In genomic region chr3:58333206-58334012, GRCh38 we compare ENCODE assay signal across 8 cellular contexts. TPM values are rescaled to one million over a fixed set of nuclear protein-coding genes. Genes with fewer than 3 reads are reported as not detected.
DNase-seq lines count a peak whose midpoint lies in the region; ATAC-seq, FAIRE-seq and TF ChIP-seq lines count a peak whose summit lies in the region.

No MANE protein-coding gene starts in this region.

- peak overlapping the region; percentile 79 for H3K9ac ChIP-seq in trophoblast cell (ENCODE audit: low read length)

- H4K12ac ChIP-seq in trophoblast cell (ENCODE audit: low read depth, low read length): no peak overlapping the region

- no peaks in the 10 kb centered on the region for H3K27me3 Mint-ChIP-seq in activated naive CD8-positive, alpha-beta T cell treated with anti-CD3 and anti-CD28 coated beads for 36 hours

- H3K79me2 ChIP-seq in OCI-LY7 (ENCODE audit: insufficient read depth, low read depth, low read length): peaks cover 60% of the 10 kb centered on the region
- no peaks in the 10 kb centered on the region for H3K79me2 ChIP-seq in trophoblast cell (ENCODE audit: control insufficient read depth, insufficient read depth, low read length, poor library complexity)

- no peak for TF ChIP-seq POLR2A in GM12892 (IDR thresholded peaks at IDR 0.05; ENCODE audit: low read depth, low read length)

- H3K4me3 ChIP-seq in OCI-LY7 (ENCODE audit: low read depth, low read length, poor library complexity, severe bottlenecking) (peak overlapping the region; percentile 80), heart right ventricle (peak overlapping the region; percentile 61 to 95 (median 79)), trophoblast cell (ENCODE audit: low read depth, low read length) (peak overlapping the region; percentile 92)

- 0% methylated on average over 34 to 37 of the region's 37 CpGs for WGBS in heart right ventricle, 2 donors
- WGBS in trophoblast cell (ENCODE audit: extremely low coverage, insufficient coverage, insufficient read length): no CpG with 5 or more reads among the region's 37 CpGs

- H3K4me3 Mint-ChIP-seq in activated naive CD8-positive, alpha-beta T cell treated with anti-CD3 and anti-CD28 coated beads for 36 hours: peak overlapping the region; percentile 100

- H3K36me3 Mint-ChIP-seq in activated naive CD8-positive, alpha-beta T cell treated with anti-CD3 and anti-CD28 coated beads for 36 hours: peaks cover 13% of the 10 kb centered on the region

- CTCF ChIA-PET in OCI-LY7 (lab: Charles Lee; ENCODE audit: unreplicated experiment): interaction anchor here (0.6 to 1.3 kb wide), 9 partner anchors 12 to 230 kb away, joined by 3 to 14 read pairs (median 4); no protein-coding TSS in a partner anchor

- H3K36me3 ChIP-seq in OCI-LY7 (ENCODE audit: insufficient read depth, low read length) (peaks cover 24% of the 10 kb centered on the region), heart right ventricle (no peaks in the 10 kb centered on the region), trophoblast cell (ENCODE audit: control insufficient read depth in 1 of 2, insufficient read depth in 2 of 2, low read length in 2 of 2) (no peaks in the 10 kb centered on the region)

- H3K4me1 ChIP-seq in OCI-LY7 (ENCODE audit: insufficient read depth, low read length, poor library complexity, severe bottlenecking) (peaks cover 56% of the 10 kb centered on the region), heart right ventricle (peaks cover 3 to 41% (median 19%) of the 10 kb centered on the region in 9 donors), trophoblast cell (ENCODE audit: control insufficient read depth in 1 of 2, insufficient read depth in 2 of 2, low read length in 2 of 2) (peaks cover 0 to 4% of the 10 kb centered on the region in 2 experiments)

- H3K4ac ChIP-seq in trophoblast cell (ENCODE audit: low read depth, low read length): no peak overlapping the region

- no peaks in the 10 kb centered on the region for H4K20me1 ChIP-seq in OCI-LY7 (ENCODE audit: insufficient read depth, low read length)

- intact Hi-C loops in OCI-LY7 (cut with micrococcal nuclease; ENCODE audit: unreplicated experiment) (loop anchor here (1.0 to 5.0 kb wide), 2 partner anchors 81 to 99 kb away; partner anchors contain the start of gene PDHB), heart right ventricle (cut with DNase I) (loop anchor here (2.0 to 10.0 kb wide), 8 partner anchors 51 to 199 kb away; partner anchors contain the start of gene KCTD6 (in 8 of the 10)), posterior vena cava (cut with DNase I) (loop anchor here (5.0 to 10.0 kb wide), 2 partner anchors 159 to 201 kb away; partner anchors contain the start of genes ACOX2 (in 2 of the 2) and KCTD6 (in 1 of the 2))

- H3K27me3 ChIP-seq in heart right ventricle (no peaks in the 10 kb centered on the region), trophoblast cell (ENCODE audit: insufficient read depth, low read length) (no peaks in the 10 kb centered on the region)

- no peaks in the 10 kb centered on the region for H3K9me3 ChIP-seq in OCI-LY7 (ENCODE audit: low read length)
- H3K9me3 ChIP-seq in heart right ventricle: no peaks in the 10 kb centered on the region
- no peaks in the 10 kb centered on the region for H3K9me3 ChIP-seq in trophoblast cell (ENCODE audit: insufficient read depth, low read depth, low read length)

- FAIRE-seq in GM12892 (lab: Jason Lieb, UNC): peak; percentile 72

- peak overlapping the region; percentile 11 for H2BK12ac ChIP-seq in trophoblast cell (ENCODE audit: low read length)

- peak overlapping the region; percentile 82 for H3K27ac ChIP-seq in OCI-LY7 (ENCODE audit: low read depth, low read length, poor library complexity, severe bottlenecking)
- H3K27ac ChIP-seq in heart right ventricle: peak overlapping the region in 9 of 10 donors; percentile 43 to 89 (median 70)
- no peak overlapping the region for H3K27ac ChIP-seq in trophoblast cell (ENCODE audit: low read depth, low read length)

- H2BK120ac ChIP-seq in trophoblast cell (ENCODE audit: insufficient read depth, low read length, poor library complexity): no peak overlapping the region

- TF ChIP-seq CTCF in OCI-LY7 (conservative IDR thresholded peaks at IDR 0.05; ENCODE audit: low read length) (peak; percentile 72), heart right ventricle (IDR thresholded peaks at IDR 0.05) (peak in 4 of 9 donors; percentile 21 to 32 (median 31))

- H3K18ac ChIP-seq in trophoblast cell (ENCODE audit: low read length): no peak overlapping the region

- H2AFZ ChIP-seq in OCI-LY7 (ENCODE audit: low read length) (peak overlapping the region; percentile 17; the same call in 1 of the 2 replicates), trophoblast cell (ENCODE audit: insufficient read depth, low read length, poor library complexity) (peak overlapping the region; percentile 99)

- H3K9me2 ChIP-seq in OCI-LY7 (ENCODE audit: insufficient read depth, low read length): no peaks in the 10 kb centered on the region

- no peak overlapping the region for H4K91ac ChIP-seq in trophoblast cell (ENCODE audit: low read depth, low read length)

- ATAC-seq in HG02885 (IDR thresholded peaks at IDR 0.05; ENCODE audit: poor library complexity, unreplicated experiment) (peak; percentile 49), heart right ventricle (peak in 6 of 8 donors; percentile 3 to 65 (median 34))

- H4K8ac ChIP-seq in trophoblast cell (ENCODE audit: low read depth, low read length): peak overlapping the region; percentile 4

- H3K14ac ChIP-seq in trophoblast cell (ENCODE audit: low read length): peak overlapping the region; percentile 55

- POLR2A ChIA-PET in OCI-LY7 (lab: Charles Lee): interaction anchor here (0.6 to 19.4 kb wide), 11 partner anchors 10 to 158 kb away, joined by 3 to 711 read pairs (median 3); partner anchors contain the start of genes HTD2 and RPP14

- peak overlapping the region; percentile 87 for H3K27ac Mint-ChIP-seq in activated naive CD8-positive, alpha-beta T cell treated with anti-CD3 and anti-CD28 coated beads for 36 hours

- no peaks in the 10 kb centered on the region for H3K9me3 Mint-ChIP-seq in activated naive CD8-positive, alpha-beta T cell treated with anti-CD3 and anti-CD28 coated beads for 36 hours

- H3K4me2 ChIP-seq in OCI-LY7 (ENCODE audit: low read length) (peak overlapping the region; percentile 96), trophoblast cell (ENCODE audit: low read length) (peak overlapping the region; percentile 88)

- H3K4me1 Mint-ChIP-seq in activated naive CD8-positive, alpha-beta T cell treated with anti-CD3 and anti-CD28 coated beads for 36 hours: peaks cover 38% of the 10 kb centered on the region

- H2BK5ac ChIP-seq in trophoblast cell (ENCODE audit: low read depth, low read length, poor library complexity): no peak overlapping the region

- no peak overlapping the region for H2AK5ac ChIP-seq in trophoblast cell (ENCODE audit: low read length)

- no peak overlapping the region for H3K23ac ChIP-seq in trophoblast cell (ENCODE audit: low read length)

- TSS peak; percentile 54 for BruUV-seq in OCI-LY7 (replicated peaks; lab: Mats Ljungman, UMichigan)

- peaks cover 6% of the 10 kb centered on the region for H3K79me1 ChIP-seq in trophoblast cell (ENCODE audit: low read length)

- DNase-seq in 8988T (peak; percentile 56), GM12892 (ENCODE audit: insufficient read length) (peak; percentile 48), OCI-LY7 (ENCODE audit: low spot score) (peak; percentile 75), heart right ventricle (peak; percentile 16 to 25), trophoblast cell (peak in 1 of 2 donors; percentile 10), posterior vena cava (ENCODE audit: low spot score) (no peak)
- DNase-seq in activated naive CD8-positive, alpha-beta T cell treated with anti-CD3 and anti-CD28 coated beads for 36 hours: peak; percentile 31

RNA-seq across cellular contexts. Expression of gene PXK, which starts 0.7 kb away (rescaled TPM):
- 15.3 TPM for polyA plus RNA-seq in GM12892 (2012; ENCODE audit: missing spikeins)
- 51.3 and 68.7 TPM in 2 replicates for total RNA-seq in OCI-LY7 (2014; rRNA removed; shearing (Covaris generic))
- total RNA-seq in OCI-LY7 (2022): 125 and 146 TPM in 2 replicates
- 10 to 100 TPM; 22.2 to 24.0 TPM for total RNA-seq in activated naive CD8-positive, alpha-beta T cell treated with anti-CD3 and anti-CD28 coated beads for 36 hours
- total RNA-seq in heart right ventricle: 10 to 100 TPM in 7 of 10 donors, 1 to 10 TPM in 3; 7.9 to 16.3 (median 11.7) TPM
- 1 to 10 TPM; 5.6 to 7.9 TPM for polyA plus RNA-seq in heart right ventricle
- 7.8 and 8.5 TPM in 2 replicates for polyA plus RNA-seq in trophoblast cell (2013)
- total RNA-seq in posterior vena cava: 10 to 100 TPM; 22.5 to 24.8 TPM

RNA-seq across cellular contexts. Expression of gene HTD2, which starts 27.1 kb away (rescaled TPM):
- polyA plus RNA-seq in GM12892 (2012; ENCODE audit: missing spikeins): 6.5 TPM
- total RNA-seq in OCI-LY7 (2014; rRNA removed; shearing (Covaris generic)): 6.4 and 10.0 TPM in 2 replicates
- total RNA-seq in OCI-LY7 (2022): 8.0 and 13.0 TPM in 2 replicates
- 10 to 100 TPM; 10.1 to 13.0 TPM for total RNA-seq in activated naive CD8-positive, alpha-beta T cell treated with anti-CD3 and anti-CD28 coated beads for 36 hours
- 10 to 100 TPM; 11.2 to 19.5 (median 13.1) TPM for total RNA-seq in heart right ventricle
- polyA plus RNA-seq in heart right ventricle: 1 to 10 TPM; 2.4 to 9.0 TPM
- polyA plus RNA-seq in trophoblast cell (2013): 4.4 and 5.4 TPM in 2 replicates
- total RNA-seq in posterior vena cava: 1 to 10 TPM; 5.9 to 7.7 TPM

RNA-seq across cellular contexts. Expression of gene RPP14, which starts 27.4 kb away (rescaled TPM):
- 7.8 TPM for polyA plus RNA-seq in GM12892 (2012; ENCODE audit: missing spikeins)
- 10.2 and 12.8 TPM in 2 replicates for total RNA-seq in OCI-LY7 (2014; rRNA removed; shearing (Covaris generic))
- total RNA-seq in OCI-LY7 (2022) (20.3 and 21.3 TPM in 2 replicates), heart right ventricle (10 to 100 TPM; 19.9 to 34.4 (median 24.3) TPM), posterior vena cava (10 to 100 TPM; 10.8 to 11.6 TPM)
- total RNA-seq in activated naive CD8-positive, alpha-beta T cell treated with anti-CD3 and anti-CD28 coated beads for 36 hours: 10 to 100 TPM; 24.8 to 30.9 TPM
- 10 to 100 TPM; 12.5 to 23.2 TPM for polyA plus RNA-seq in heart right ventricle
- polyA plus RNA-seq in trophoblast cell (2013): 8.7 and 9.9 TPM in 2 replicates
